Comparison of ENCODE assay signal across 20 cellular contexts in the genomic region with DNA sequence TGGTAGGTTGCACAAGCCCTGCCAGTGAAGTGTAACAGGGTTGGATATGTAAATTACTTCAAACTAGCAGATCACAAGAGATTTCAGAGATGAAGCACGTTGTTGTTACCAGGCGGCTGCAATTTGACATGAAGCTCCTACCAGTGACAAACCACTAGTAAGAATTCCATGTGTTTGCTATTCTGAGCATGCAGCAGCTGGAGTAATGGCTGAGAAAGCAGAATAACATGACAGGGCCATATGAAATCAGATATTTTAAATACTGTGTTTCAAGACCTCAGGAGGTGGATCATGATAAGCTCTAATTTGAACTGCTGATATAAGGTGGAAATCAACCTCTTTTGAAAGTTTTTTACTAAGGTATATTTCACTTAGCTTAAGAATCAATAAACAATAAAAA. TPM values are rescaled to one million over a fixed set of nuclear protein-coding genes. Genes with fewer than 3 reads are reported as not detected.
"Had no signal": no experiment of that assay in that cellular context is flagged by ENCODE, and none has a peak within 500 bp of the region (broad histone marks: within the 10 kb centered on the region; RNA-seq: fewer than 3 reads in every experiment).

No MANE protein-coding gene starts in this region.

- H3K27ac Mint-ChIP-seq: activated CD4-positive, alpha-beta T cell treated with anti-CD3 and anti-CD28 coated beads for 36 hours; activated naive CD8-positive, alpha-beta T cell; effector memory CD8-positive, alpha-beta T cell; T-helper 2 cell treated with Interferon-gamma antibody and Interleukin-4, amounts not matched to agents 5 μg/mL and 100 μg/mL, for 36 hours had no signal

- DNase-seq: activated CD4-positive, alpha-beta T cell treated with anti-CD3 and anti-CD28 coated beads for 36 hours; activated CD4-positive, alpha-beta T cell treated with anti-CD3 and anti-CD28 coated beads, Interleukin-2, amount 50 U/mL, for 48 hours; activated T-cell treated with anti-CD3 and anti-CD28 coated beads for 4 hours; amniotic stem cell; dermis blood vessel endothelial cell; effector memory CD8-positive, alpha-beta T cell; lower lobe of right lung; midbrain; pancreas; stimulated activated CD4-positive, alpha-beta T cell treated with anti-CD3 and anti-CD28 coated beads, Interleukin-12 subunit alpha, Interleukin-12 subunit beta, amount 100 ng/mL, for 4 hours; stimulated activated CD4-positive, alpha-beta T cell treated with anti-CD3 and anti-CD28 coated beads, Interleukin-1b, Interleukin-23, amount 100 ng/mL, for 48 hours; stimulated activated naive CD4-positive, alpha-beta T cell treated with Interleukin-2 at 50 U/mL for 16 hours; substantia nigra; tibial artery had no signal

- H3K4me1 Mint-ChIP-seq: activated CD4-positive, alpha-beta T cell treated with anti-CD3 and anti-CD28 coated beads for 36 hours had no signal

- H3K9me3 ChIP-seq: lower lobe of right lung, pancreas, tibial artery had no signal

- H3K4me3 Mint-ChIP-seq: activated CD4-positive, alpha-beta T cell treated with anti-CD3 and anti-CD28 coated beads for 36 hours; activated naive CD8-positive, alpha-beta T cell; effector memory CD8-positive, alpha-beta T cell; T-helper 2 cell treated with Interferon-gamma antibody and Interleukin-4, amounts not matched to agents 5 μg/mL and 100 μg/mL, for 36 hours; WTC11 had no signal

- H3K9me3 Mint-ChIP-seq: effector memory CD8-positive, alpha-beta T cell; T-helper 2 cell treated with Interferon-gamma antibody and Interleukin-4, amounts not matched to agents 5 μg/mL and 100 μg/mL, for 36 hours; WTC11 had no signal

- H3K27me3 ChIP-seq: cardiac muscle cell, hepatocyte, pancreas, tibial artery had no signal

- H3K36me3 Mint-ChIP-seq: activated naive CD8-positive, alpha-beta T cell; WTC11 had no signal

- H3K4me3 ChIP-seq: cardiac muscle cell, hepatocyte, lower lobe of right lung, pancreas, tibial artery had no signal

- H3K27ac ChIP-seq: cardiac muscle cell, hepatocyte, lower lobe of right lung, pancreas, tibial artery had no signal

- H3K4me1 ChIP-seq: pancreas had no signal

- FAIRE-seq: pancreas, TTC549 had no signal

- ATAC-seq: activated CD4-positive, alpha-beta T cell treated with anti-CD3 and anti-CD28 coated beads for 36 hours; effector memory CD8-positive, alpha-beta T cell; lower lobe of right lung; pancreas had no signal

- H3K36me3 ChIP-seq: cardiac muscle cell, lower lobe of right lung, pancreas had no signal

RNA-seq across cellular contexts. Expression of gene RIN2, which starts 11.5 kb away (rescaled TPM):
- total RNA-seq: activated CD4-positive, alpha-beta T cell treated with anti-CD3 and anti-CD28 coated beads for 36 hours had no signal
